Comparison of ENCODE assay signal across 9 cellular contexts in the genomic region with DNA sequence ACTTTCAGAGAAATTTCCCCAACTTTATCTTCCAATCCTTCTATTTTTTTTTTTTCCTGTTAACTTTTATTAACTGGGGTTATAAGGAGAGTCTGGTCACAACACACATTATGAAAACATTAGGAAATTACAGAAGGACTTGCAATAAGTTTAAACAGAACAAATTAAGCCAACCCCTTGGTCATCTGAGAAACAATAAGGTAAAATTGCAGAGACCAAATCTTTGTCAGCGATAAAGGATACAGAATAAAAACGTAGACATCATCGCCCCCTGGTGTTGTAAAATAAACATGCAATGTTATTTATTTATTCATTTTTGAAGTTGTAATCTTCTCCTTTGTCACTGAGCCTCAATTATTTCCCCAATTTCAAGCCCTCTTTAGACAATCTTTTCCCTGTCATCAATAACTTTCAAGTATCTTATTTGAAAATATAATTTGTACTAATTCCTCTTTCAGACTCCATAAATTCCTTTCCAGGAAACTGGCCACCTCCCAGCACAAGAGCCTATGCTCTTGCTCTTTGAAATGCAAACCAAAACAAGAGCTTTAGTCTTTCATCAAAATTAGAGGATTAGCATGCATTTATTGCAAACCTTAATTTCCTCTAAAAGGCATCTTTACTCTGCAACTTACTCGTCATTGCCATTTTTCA. TPM values are rescaled to one million over a fixed set of nuclear protein-coding genes. Genes with fewer than 3 reads are reported as not detected.
DNase-seq lines count a peak whose midpoint lies in the region; ATAC-seq, FAIRE-seq and TF ChIP-seq lines count a peak whose summit lies in the region.
"Had no signal": no experiment of that assay in that cellular context is flagged by ENCODE, and none has a peak within 500 bp of the region (broad histone marks: within the 10 kb centered on the region; RNA-seq: fewer than 3 reads in every experiment).

No MANE protein-coding gene starts in this region.

- no peak overlapping the region for H3K27ac ChIP-seq in GM12878 (ENCODE audit: control insufficient read depth, insufficient read depth)
- no peak overlapping the region for H3K27ac ChIP-seq in lung (ENCODE audit: low read depth in 1 of 2, low read length in 1 of 2)

- WGBS in GM12878 (ENCODE audit: insufficient coverage, insufficient replicate concordance, low lambda C conversion rate, missing lambda C conversion rate): 0% methylated on average over 4 of the region's 4 CpGs
- WGBS in lung, 2 donors: 24 to 25% methylated on average over 4 of the region's 4 CpGs

- in situ Hi-C loops in GM12878 (cut with MboI): loop anchor here (5.0 kb wide), 1 partner anchor 783 kb away; no protein-coding TSS in a partner anchor

- peak; percentile 4 for DNase-seq in AG09309 (ENCODE audit: low read depth)
- DNase-seq in NCI-H2171 (lab: John Stamatoyannopoulos, UW): peak; percentile 25
- no peak for DNase-seq in GM12878 (ENCODE audit: low read depth, low spot score)
- no peak for DNase-seq in lung (ENCODE audit: low spot score)
- DNase-seq in NK-92 (lab: John Stamatoyannopoulos, UW; ENCODE audit: unreplicated experiment): no peak
- DNase-seq in cerebellum (ENCODE audit: low spot score): no peak
- no peak for DNase-seq in activated CD4-positive, alpha-beta T cell treated with anti-CD3 and anti-CD28 coated beads, Interleukin-2, amount 50 U/mL, for 4 hours

- no TSS peak for BruUV-seq in GM12878 (replicated peaks; lab: Mats Ljungman, UMichigan)

- CTCF ChIA-PET in GM12878 (lab: Yijun Ruan, JAX): interaction anchor here (1.1 to 3.5 kb wide), 6 partner anchors 139 to 574 kb away, joined by 3 to 21 read pairs (median 6); no protein-coding TSS in a partner anchor

- H3K4me1 ChIP-seq in GM12878 (ENCODE audit: control insufficient read depth, insufficient read depth, low read length) (no peaks in the 10 kb centered on the region), lung (ENCODE audit: control insufficient read depth in 2 of 2, insufficient read depth in 2 of 2, low read length in 2 of 2) (no peaks in the 10 kb centered on the region)

- SMC1A ChIA-PET in GM12878 (lab: Charles Lee; ENCODE audit: uncharacterized antibody, unreplicated experiment): interaction anchor here (0.9 to 1.5 kb wide), 4 partner anchors 121 to 338 kb away, joined by 3 to 7 read pairs (median 4); no protein-coding TSS in a partner anchor

- H3K9me3 ChIP-seq in GM12878 (replicated peaks; ENCODE audit: control insufficient read depth, insufficient read depth, low read length): no peaks in the 10 kb centered on the region
- no peaks in the 10 kb centered on the region for H3K9me3 ChIP-seq in lung (ENCODE audit: control insufficient read depth in 2 of 2, insufficient read depth in 1 of 2, low read length in 1 of 2)

- no peak overlapping the region for H3K9ac ChIP-seq in GM12878 (ENCODE audit: control insufficient read depth, insufficient read depth, low read length)

- no peak overlapping the region for H3K4me3 ChIP-seq in AG09309 (ENCODE audit: control insufficient read depth, low read depth, low read length)
- H3K4me3 ChIP-seq in GM12878: no peak overlapping the region
- no peak overlapping the region for H3K4me3 ChIP-seq in lung

- POLR2A ChIA-PET in GM12878 (lab: Charles Lee): no interaction called here

- no peaks in the 10 kb centered on the region for H3K36me3 ChIP-seq in GM12878 (ENCODE audit: control insufficient read depth in 2 of 2, insufficient read depth in 2 of 2, low read length in 1 of 2)
- no peaks in the 10 kb centered on the region for H3K36me3 ChIP-seq in lung (ENCODE audit: control insufficient read depth in 2 of 2, insufficient read depth in 2 of 2, low read length in 2 of 2)

- TF ChIP-seq EP300 in GM12878 (IDR thresholded peaks at IDR 0.05; ENCODE audit: borderline replicate concordance in 1 of 2, control insufficient read depth in 1 of 2, low read depth in 2 of 2, low read length in 2 of 2): no peak

- ATAC-seq in GM19395 (IDR thresholded peaks at IDR 0.05; ENCODE audit: unreplicated experiment): peak; percentile 53
- peak; percentile 63 for ATAC-seq in GM12878
- ATAC-seq in lung (ENCODE audit: insufficient read depth, low FRiP score): peak; percentile 53

- TF ChIP-seq POLR2A in GM12878 (IDR thresholded peaks at IDR 0.05; ENCODE audit: low read depth, low read length): no peak

- H2AFZ ChIP-seq in GM12878 (ENCODE audit: control insufficient read depth, low read depth, low read length): no peak overlapping the region

- peak; percentile 74 for TF ChIP-seq RAD21 in GM12878 (IDR thresholded peaks at IDR 0.05; ENCODE audit: insufficient read depth, low read depth, low read length)

- TF ChIP-seq CTCF in AG09309 (IDR thresholded peaks at IDR 0.05; ENCODE audit: control insufficient read depth, insufficient read depth, low read depth, low read length, missing control alignments) (peak; percentile 43), GM12878 (IDR thresholded peaks at IDR 0.05 in 2 of 3, conservative IDR thresholded peaks at IDR 0.05 in 1 of 3; ENCODE audit: control insufficient read depth in 2 of 3, extremely low read depth in 1 of 3, insufficient read depth in 1 of 3, low read depth in 3 of 3, low read length in 3 of 3) (peak; percentile 35 to 61 (median 56); a peak in 5 of 6 replicates), lung (IDR thresholded peaks at IDR 0.05; ENCODE audit: control extremely low read depth, extremely low read depth) (peak; percentile 59)

- H3K27me3 ChIP-seq in GM12878 (replicated peaks in 1 of 2; ENCODE audit: control insufficient read depth in 2 of 2, insufficient read depth in 2 of 2, low read length in 1 of 2): peaks cover 0 to under 1% of the 10 kb centered on the region in 2 experiments; a peak in 2 of 4 replicates
- no peaks in the 10 kb centered on the region for H3K27me3 ChIP-seq in lung (ENCODE audit: control insufficient read depth, insufficient read depth)

- RAD21 ChIA-PET in GM12878 (lab: Charles Lee; ENCODE audit: unreplicated experiment): no interaction called here

- no peak overlapping the region for H3K4me2 ChIP-seq in GM12878 (ENCODE audit: control insufficient read depth, insufficient read depth)

- peak; percentile 84 for FAIRE-seq in GM12878 (lab: Jason Lieb, UNC)

- H4K20me1 ChIP-seq in GM12878 (ENCODE audit: control insufficient read depth, insufficient read depth): no peaks in the 10 kb centered on the region

- intact Hi-C loops in GM12878 (cut with micrococcal nuclease; ENCODE audit: unreplicated experiment): loop anchor here (1.0 kb wide), 4 partner anchors 147 to 784 kb away; no protein-coding TSS in a partner anchor

- H3K79me2 ChIP-seq in GM12878 (ENCODE audit: control insufficient read depth, insufficient read depth, low read length): no peaks in the 10 kb centered on the region

TF ChIP-seq in GM12878, 131 proteins besides CTCF, POLR2A, EP300 and RAD21 (continues in another document):
- no peak for TF ChIP-seq SMARCA5 (IDR thresholded peaks at IDR 0.05)
- no peak for TF ChIP-seq MEF2A (IDR thresholded peaks at IDR 0.05; ENCODE audit: insufficient read depth, low read depth, low read length)

RNA-seq across cellular contexts. Expression of gene G6PC2, which starts 19.5 kb away (rescaled TPM):
- not detected in 2 replicates for total RNA-seq in GM12878 (2013; cell fraction: nucleolus; rRNA removed)
- total RNA-seq in GM12878 (2014; rRNA removed) (not detected in 2 replicates), GM12878 (2014; rRNA removed; fragmentation: Illumina TruSeq; extraction: Trizol) (not detected in 2 replicates), GM12878 (2021) (not detected in 2 replicates), lung (under 1 TPM in 1 of 2 donors, not detected in 1; 0.37 TPM), cerebellum (not detected)
- not detected for polyA plus RNA-seq in GM12878 (2011; ENCODE audit: low read depth)
- polyA plus RNA-seq in GM12878 (2011; rRNA removed) (not detected in 2 replicates), GM12878 (2014; fragmentation: Illumina TruSeq; extraction: Trizol) (not detected in 2 replicates), GM12878 (2014; fragmentation: Nextera tagmentation; extraction: Ambion mirVana) (not detected), GM12878 (2014; rRNA removed) (not detected in 2 replicates), GM12878 (2016; fragmentation: Nextera tagmentation; extraction: Ambion mirVana) (not detected), lung (under 1 TPM; 0.01 to 0.08 TPM)
- polyA plus RNA-seq in GM12878 (2011; cell fraction: cytosol; rRNA removed): not detected in 2 replicates
- polyA plus RNA-seq in GM12878 (2011; cell fraction: nucleus; rRNA removed): not detected in 2 replicates
- not detected in 2 replicates for polyA plus RNA-seq in GM12878 (2012)
- polyA minus RNA-seq in GM12878 (2011; rRNA and poly(A)+ RNA removed): not detected in 2 replicates
- polyA minus RNA-seq in GM12878 (2011; cell fraction: cytosol; rRNA and poly(A)+ RNA removed): not detected in 2 replicates
- not detected in 2 replicates for polyA minus RNA-seq in GM12878 (2011; cell fraction: nucleus; rRNA and poly(A)+ RNA removed)
- total RNA-seq: subcutaneous adipose tissue had no signal

RNA-seq across cellular contexts. Expression of gene SPC25, which starts 30.4 kb away (rescaled TPM):
- 10.4 and 11.6 TPM in 2 replicates for total RNA-seq in GM12878 (2013; cell fraction: nucleolus; rRNA removed)
- total RNA-seq in GM12878 (2014; rRNA removed) (19.7 and 22.2 TPM in 2 replicates), GM12878 (2014; rRNA removed; fragmentation: Illumina TruSeq; extraction: Trizol) (20.9 and 23.1 TPM in 2 replicates), GM12878 (2021) (18.7 and 22.8 TPM in 2 replicates), lung (1 to 10 TPM in 1 of 2 donors, under 1 TPM in 1; 0.67 to 2.1 TPM), cerebellum (10.2 TPM)
- 10.3 TPM for polyA plus RNA-seq in GM12878 (2011; ENCODE audit: low read depth)
- polyA plus RNA-seq in GM12878 (2011; rRNA removed) (31.6 and 39.9 TPM in 2 replicates), GM12878 (2014; fragmentation: Illumina TruSeq; extraction: Trizol) (32.5 and 38.5 TPM in 2 replicates), GM12878 (2014; fragmentation: Nextera tagmentation; extraction: Ambion mirVana) (10 to 100 TPM; 32.8 to 42.7 TPM), GM12878 (2014; rRNA removed) (17.9 and 23.1 TPM in 2 replicates), GM12878 (2016; fragmentation: Nextera tagmentation; extraction: Ambion mirVana) (10 to 100 TPM; 48.3 to 61.5 TPM), lung (1 to 10 TPM in 1 of 2 donors, under 1 TPM in 1; 0.77 to 1.8 TPM)
- polyA plus RNA-seq in GM12878 (2011; cell fraction: cytosol; rRNA removed): 11.1 and 14.1 TPM in 2 replicates
- 5.8 and 9.3 TPM in 2 replicates for polyA plus RNA-seq in GM12878 (2011; cell fraction: nucleus; rRNA removed)
- polyA plus RNA-seq in GM12878 (2012): 14.2 and 16.8 TPM in 2 replicates
- 8.3 and 13.2 TPM in 2 replicates for polyA minus RNA-seq in GM12878 (2011; rRNA and poly(A)+ RNA removed)
- polyA minus RNA-seq in GM12878 (2011; cell fraction: cytosol; rRNA and poly(A)+ RNA removed): 2.7 and 7.2 TPM in 2 replicates
- polyA minus RNA-seq in GM12878 (2011; cell fraction: nucleus; rRNA and poly(A)+ RNA removed): 11.2 and 21.8 TPM in 2 replicates
- total RNA-seq: subcutaneous adipose tissue had no signal

Comparison
In these comparisons a context has a peak if more than half of its experiments do, and no peak if none do; other contexts are left out.
1. DNase-seq: peak in AG09309 (single experiment) and NCI-H2171 (single experiment); none in GM12878 (single experiment), lung (single experiment), NK-92 (single experiment), cerebellum (single experiment) and activated CD4-positive, alpha-beta T cell treated with anti-CD3 and anti-CD28 coated beads, Interleukin-2, amount 50 U/mL, for 4 hours (0 of 2).
2. Peak in every context shown above with its lines, with median percentiles within 50 percentile points of each other: CTCF ChIP-seq and ATAC-seq.